Comparison of ENCODE assay signal across 10 cellular contexts in genomic region chr7:30764030-30764991, GRCh38. TPM values are rescaled to one million over a fixed set of nuclear protein-coding genes. Genes with fewer than 3 reads are reported as not detected.
DNase-seq lines count a peak whose midpoint lies in the region; ATAC-seq, FAIRE-seq and TF ChIP-seq lines count a peak whose summit lies in the region.
"Had no signal": no experiment of that assay in that cellular context is flagged by ENCODE, and none has a peak within 500 bp of the region (broad histone marks: within the 10 kb centered on the region; RNA-seq: fewer than 3 reads in every experiment).

No MANE protein-coding gene starts in this region.

- no peak overlapping the region for H3K14ac ChIP-seq in mesenchymal stem cell (ENCODE audit: low read length in 2 of 2)

- FAIRE-seq in GM18507 (lab: Jason Lieb, UNC): peak; percentile 89
- FAIRE-seq: D721Med had no signal

- H3K4me1 ChIP-seq in adrenal gland (replicated peaks in 1 of 2): peaks cover 10 to 30% of the 10 kb centered on the region in 2 donors
- peaks cover 5% of the 10 kb centered on the region for H3K4me1 ChIP-seq in mesenchymal stem cell (ENCODE audit: control insufficient read depth, insufficient read depth, low read depth, low read length)

- H2BK15ac ChIP-seq in mesenchymal stem cell (ENCODE audit: low read depth, poor library complexity, severe bottlenecking): no peak overlapping the region

- H3K27me3 ChIP-seq in adrenal gland (no peaks in the 10 kb centered on the region), mesenchymal stem cell (ENCODE audit: control insufficient read depth in 1 of 2, insufficient read depth in 1 of 2, low read length in 2 of 2) (no peaks in the 10 kb centered on the region)

- no peaks in the 10 kb centered on the region for H3K79me1 ChIP-seq in mesenchymal stem cell (replicated peaks; ENCODE audit: low read length, poor library complexity, severe bottlenecking)

- H2BK5ac ChIP-seq in mesenchymal stem cell (ENCODE audit: low read depth, low read length, poor library complexity, severe bottlenecking): no peak overlapping the region

- ATAC-seq in HG02642 (IDR thresholded peaks at IDR 0.05; ENCODE audit: poor library complexity, unreplicated experiment): peak; percentile 95

- DNase-seq in GM18507 (ENCODE audit: extremely low spot score, insufficient read length, low read depth) (no peak), adrenal gland (peak in 6 of 7 donors; percentile 43 to 79 (median 59)), mesenchymal stem cell (peak; percentile 30), glomerular visceral epithelial cell (ENCODE audit: extremely low spot score) (no peak), germinal center (ENCODE audit: low spot score) (no peak), GF-D8 (lab: John Stamatoyannopoulos, UW) (no peak), COLO668 (lab: John Stamatoyannopoulos, UW; ENCODE audit: unreplicated experiment) (no peak)
- DNase-seq: central memory CD4-positive, alpha-beta T cell had no signal

- no peak overlapping the region for H2BK12ac ChIP-seq in mesenchymal stem cell (ENCODE audit: low read length in 2 of 2)

- no peak for TF ChIP-seq POLR2A in adrenal gland (IDR thresholded peaks at IDR 0.05)

- no peak overlapping the region for H3K4ac ChIP-seq in mesenchymal stem cell (ENCODE audit: low read depth in 1 of 2, low read length in 2 of 2)

- no peak overlapping the region for H2AFZ ChIP-seq in mesenchymal stem cell (ENCODE audit: low read depth, low read length)

- no peak overlapping the region for H2AK5ac ChIP-seq in mesenchymal stem cell (ENCODE audit: low read length, severe bottlenecking)

- WGBS in adrenal gland, 4 donors: 73 to 79% (median 74%) methylated on average over 6 of the region's 6 CpGs
- WGBS in mesenchymal stem cell: 87% methylated on average over 6 of the region's 6 CpGs

- H3K36me3 ChIP-seq in adrenal gland (replicated peaks in 1 of 2): no peaks in the 10 kb centered on the region
- no peaks in the 10 kb centered on the region for H3K36me3 ChIP-seq in mesenchymal stem cell (ENCODE audit: control insufficient read depth in 1 of 2, insufficient read depth in 2 of 2, low read depth in 1 of 2, low read length in 2 of 2)

- H2BK120ac ChIP-seq in mesenchymal stem cell (ENCODE audit: low read depth, low read length): no peak overlapping the region

- H3K4me2 ChIP-seq in mesenchymal stem cell (ENCODE audit: low read length, poor library complexity, severe bottlenecking): no peak overlapping the region

- no peak overlapping the region for H3K23ac ChIP-seq in mesenchymal stem cell (ENCODE audit: low read length in 2 of 2)

- H3K18ac ChIP-seq in mesenchymal stem cell (ENCODE audit: low read depth in 1 of 2, low read length in 2 of 2): peak overlapping the region in 1 of 2 experiments; percentile 14

- H3K27ac ChIP-seq in adrenal gland: peak overlapping the region in 1 of 5 donors; percentile 65
- no peak overlapping the region for H3K27ac ChIP-seq in mesenchymal stem cell (ENCODE audit: low read length, poor library complexity, severe bottlenecking)

- H3K9ac ChIP-seq in mesenchymal stem cell (ENCODE audit: low read length): no peak overlapping the region

- intact Hi-C loops in adrenal gland (cut with DNase I): no loop called here

- H4K8ac ChIP-seq in mesenchymal stem cell (ENCODE audit: low read length): no peak overlapping the region

- H3K9me3 ChIP-seq in adrenal gland (replicated peaks in 1 of 3) (no peaks in the 10 kb centered on the region), mesenchymal stem cell (ENCODE audit: control insufficient read depth, low read length) (peaks cover 8% of the 10 kb centered on the region)

- H3K4me3 ChIP-seq in adrenal gland (no peak overlapping the region), mesenchymal stem cell (ENCODE audit: insufficient read depth in 1 of 2, low read depth in 1 of 2, low read length in 2 of 2) (no peak overlapping the region)

- TF ChIP-seq CTCF in adrenal gland (IDR thresholded peaks at IDR 0.05): no peak

- peak overlapping the region; percentile 20 for H4K91ac ChIP-seq in mesenchymal stem cell (ENCODE audit: low read length)

RNA-seq across cellular contexts. Expression of gene MINDY4, which starts 6.9 kb away (rescaled TPM):
- total RNA-seq in adrenal gland: 10 to 100 TPM in 3 of 8 donors, 1 to 10 TPM in 5; 4.8 to 19.9 (median 7.5) TPM
- polyA plus RNA-seq in adrenal gland: 1 to 10 TPM; 5.7 to 7.3 (median 6.8) TPM
- 2.6 TPM for polyA plus RNA-seq in mesenchymal stem cell (2013, experiment 1 of 2)
- 2.8 TPM for polyA plus RNA-seq in mesenchymal stem cell (2013, experiment 2 of 2)

RNA-seq across cellular contexts. Expression of gene INMT, which starts 12.4 kb away (rescaled TPM):
- 100 to 1,000 TPM; 113 to 392 (median 168) TPM for total RNA-seq in adrenal gland
- 100 to 1,000 TPM in 1 of 3 donors, 10 to 100 TPM in 2; 37.2 to 174 (median 68.6) TPM for polyA plus RNA-seq in adrenal gland
- 7.5 TPM for polyA plus RNA-seq in mesenchymal stem cell (2013, experiment 1 of 2)
- 7.5 TPM for polyA plus RNA-seq in mesenchymal stem cell (2013, experiment 2 of 2)

Comparison
In these comparisons a context has a peak if more than half of its experiments do, and no peak if none do; other contexts are left out.
1. DNase-seq: peak in adrenal gland (6 of 7) and mesenchymal stem cell (single experiment); none in GM18507 (single experiment), glomerular visceral epithelial cell (single experiment), germinal center (single experiment), GF-D8 (single experiment) and COLO668 (single experiment).